In the genomic region with DNA sequence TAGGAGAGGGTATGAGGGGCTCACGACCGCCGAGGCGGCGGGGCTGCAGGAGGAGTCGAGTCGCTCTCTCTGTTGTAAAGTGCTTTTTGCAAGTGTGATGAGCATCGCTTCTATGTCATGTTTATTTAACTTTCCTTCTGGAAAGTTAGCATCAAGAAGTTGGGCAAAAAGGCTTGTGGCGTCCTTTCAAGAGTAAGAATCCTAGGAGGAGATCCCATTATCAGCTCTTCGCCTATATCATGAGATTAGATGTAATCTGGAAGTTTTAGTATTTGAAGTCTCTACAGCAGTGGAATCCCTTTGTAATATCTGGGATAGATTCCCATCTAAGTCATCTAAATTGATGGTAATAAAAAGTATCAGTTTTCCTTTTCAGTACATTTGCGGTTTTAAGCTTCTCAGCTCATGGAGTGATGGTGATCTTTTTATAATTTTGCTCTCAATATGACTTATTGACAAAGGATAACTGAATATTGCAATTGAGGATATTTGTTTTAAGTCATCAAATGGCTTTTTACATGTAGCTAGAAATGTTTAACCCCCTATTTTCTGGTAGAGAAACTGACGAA, we compare ENCODE assay signal across 8 cellular contexts. TPM values are rescaled to one million over a fixed set of nuclear protein-coding genes. Genes with fewer than 3 reads are reported as not detected.
DNase-seq lines count a peak whose midpoint lies in the region; ATAC-seq, FAIRE-seq and TF ChIP-seq lines count a peak whose summit lies in the region.

No MANE protein-coding gene starts in this region.

- H3K27ac ChIP-seq in SK-N-SH (ENCODE audit: low read depth in 2 of 2, low read length in 1 of 2), result peak overlapping the region; percentile 78 to 96

- peak overlapping the region; percentile 81 for H2AFZ ChIP-seq in SK-N-SH (ENCODE audit: low read depth)

- H3K4me3 ChIP-seq in SK-N-SH (ENCODE audit: low read depth in 2 of 2, low read length in 1 of 2), result peak overlapping the region; percentile 66 to 99
- peak overlapping the region; percentile 89 for H3K4me3 ChIP-seq in retinal pigment epithelial cell (ENCODE audit: low read length)

- no peaks in the 10 kb centered on the region for H3K27me3 ChIP-seq in SK-N-SH (ENCODE audit: insufficient read depth)

- no peak for TF ChIP-seq EP300 in SK-N-SH (IDR thresholded peaks at IDR 0.05; ENCODE audit: borderline replicate concordance in 1 of 2, low read depth in 1 of 2, low read length in 1 of 2)

- no peak for TF ChIP-seq CTCF in SK-N-SH (IDR thresholded peaks at IDR 0.05)
- no peak for TF ChIP-seq CTCF in retinal pigment epithelial cell (conservative IDR thresholded peaks at IDR 0.05; ENCODE audit: low read depth, low read length)

- no peaks in the 10 kb centered on the region for H3K36me3 ChIP-seq in SK-N-SH (replicated peaks in 1 of 2; ENCODE audit: control insufficient read depth in 1 of 2, insufficient read depth in 2 of 2, low read length in 1 of 2)

- H4K20me1 ChIP-seq in SK-N-SH (ENCODE audit: insufficient read depth), result peaks cover 9% of the 10 kb centered on the region; the same call in 1 of the 2 replicates

- no peaks in the 10 kb centered on the region for H3K9me3 ChIP-seq in SK-N-SH

- H3K4me2 ChIP-seq in SK-N-SH, result peak overlapping the region; percentile 97

- WGBS in SK-N-SH (ENCODE audit: low lambda C conversion rate), result 9% methylated on average over 12 of the region's 12 CpGs

- CTCF ChIA-PET in SK-N-SH (lab: Yijun Ruan, JAX), result interaction anchor here (0.6 to 4.7 kb wide), 9 partner anchors 10 to 157 kb away, joined by 3 to 23 read pairs (median 4); no protein-coding TSS in a partner anchor

- no peak for ATAC-seq in HG02610 (IDR thresholded peaks at IDR 0.05; ENCODE audit: unreplicated experiment)
- no peak for ATAC-seq in GM19467 (IDR thresholded peaks at IDR 0.05; ENCODE audit: unreplicated experiment)
- ATAC-seq in HG03097 (IDR thresholded peaks at IDR 0.05; ENCODE audit: low FRiP score, unreplicated experiment), result no peak
- no peak for ATAC-seq in HG02981 (IDR thresholded peaks at IDR 0.05; ENCODE audit: unreplicated experiment)

- peak overlapping the region; percentile 88 for H3K9ac ChIP-seq in SK-N-SH

- TF ChIP-seq RAD21 in SK-N-SH (IDR thresholded peaks at IDR 0.05; ENCODE audit: low read length), result no peak

- peak; percentile 31 for FAIRE-seq in GM12891 (lab: Jason Lieb, UNC)

- H3F3A ChIP-seq in SK-N-SH (replicated peaks; ENCODE audit: insufficient read depth), result peaks cover 17% of the 10 kb centered on the region

- H3K9me2 ChIP-seq in SK-N-SH, result no peaks in the 10 kb centered on the region

- TF ChIP-seq POLR2A in GM12891 (IDR thresholded peaks at IDR 0.05; ENCODE audit: low read depth, low read length), result no peak

- H3K4me1 ChIP-seq in SK-N-SH (ENCODE audit: control insufficient read depth in 1 of 2, insufficient read depth in 2 of 2, low read depth in 1 of 2, low read length in 1 of 2), result peaks cover 10 to 23% of the 10 kb centered on the region in 2 experiments; a peak in 3 of 4 replicates

- POLR2A ChIA-PET in SK-N-SH (lab: Yijun Ruan, JAX), result no interaction called here

- DNase-seq in GM12891 (ENCODE audit: insufficient read length, low spot score) (no peak), SK-N-SH (no peak), fibroblast of peridontal ligament (ENCODE audit: extremely low read depth) (peak; percentile 33), retinal pigment epithelial cell (ENCODE audit: low read depth) (no peak)

- H3K79me2 ChIP-seq in SK-N-SH (ENCODE audit: insufficient read depth), result peaks cover 58% of the 10 kb centered on the region

TF ChIP-seq in GM12891, 5 proteins besides CTCF, POLR2A, EP300 and RAD21:
- TF ChIP-seq SPI1 (IDR thresholded peaks at IDR 0.05; ENCODE audit: low read depth, low read length) (no peak), POLR2AphosphoS5 (IDR thresholded peaks at IDR 0.05; ENCODE audit: low read depth, low read length) (no peak; the same call in 1 of the 2 replicates), PAX5 (IDR thresholded peaks at IDR 0.05; ENCODE audit: insufficient read depth, low read length, severe bottlenecking) (no peak), TAF1 (IDR thresholded peaks at IDR 0.05; ENCODE audit: low read depth, low read length) (no peak), POU2F2 (IDR thresholded peaks at IDR 0.05; ENCODE audit: low read depth, low read length) (no peak)

TF ChIP-seq in SK-N-SH, 30 proteins besides CTCF, POLR2A, EP300 and RAD21:
- TF ChIP-seq JUND (IDR thresholded peaks at IDR 0.05) (no peak), MXI1 (IDR thresholded peaks at IDR 0.05; ENCODE audit: low read depth, low read length) (no peak), NFIC (IDR thresholded peaks at IDR 0.05; ENCODE audit: borderline replicate concordance) (no peak; the same call in 1 of the 2 replicates), RXRA (IDR thresholded peaks at IDR 0.05; ENCODE audit: borderline replicate concordance, low read depth) (no peak), EZH2phosphoT487 (IDR thresholded peaks at IDR 0.05; ENCODE audit: borderline replicate concordance, low read depth) (no peak), TAF1 (IDR thresholded peaks at IDR 0.05; ENCODE audit: borderline replicate concordance, low read depth, low read length) (no peak), FOSL2 (IDR thresholded peaks at IDR 0.05; ENCODE audit: borderline replicate concordance, low read depth) (no peak), NRF1 (IDR thresholded peaks at IDR 0.05; ENCODE audit: low read depth, low read length) (no peak), GATA2 (CRISPR knock-in tag; IDR thresholded peaks at IDR 0.05) (no peak), RCOR1 (IDR thresholded peaks at IDR 0.05; ENCODE audit: low read length) (no peak), TCF12 (IDR thresholded peaks at IDR 0.05) (no peak), TEAD4 (IDR thresholded peaks at IDR 0.05; ENCODE audit: borderline replicate concordance, insufficient read depth) (no peak), SMC3 (IDR thresholded peaks at IDR 0.05; ENCODE audit: low read depth, low read length) (no peak), FOXM1 (IDR thresholded peaks at IDR 0.05; ENCODE audit: low read depth) (no peak), ELF1 (IDR thresholded peaks at IDR 0.05) (no peak)
- TF ChIP-seq, protein P1, sequence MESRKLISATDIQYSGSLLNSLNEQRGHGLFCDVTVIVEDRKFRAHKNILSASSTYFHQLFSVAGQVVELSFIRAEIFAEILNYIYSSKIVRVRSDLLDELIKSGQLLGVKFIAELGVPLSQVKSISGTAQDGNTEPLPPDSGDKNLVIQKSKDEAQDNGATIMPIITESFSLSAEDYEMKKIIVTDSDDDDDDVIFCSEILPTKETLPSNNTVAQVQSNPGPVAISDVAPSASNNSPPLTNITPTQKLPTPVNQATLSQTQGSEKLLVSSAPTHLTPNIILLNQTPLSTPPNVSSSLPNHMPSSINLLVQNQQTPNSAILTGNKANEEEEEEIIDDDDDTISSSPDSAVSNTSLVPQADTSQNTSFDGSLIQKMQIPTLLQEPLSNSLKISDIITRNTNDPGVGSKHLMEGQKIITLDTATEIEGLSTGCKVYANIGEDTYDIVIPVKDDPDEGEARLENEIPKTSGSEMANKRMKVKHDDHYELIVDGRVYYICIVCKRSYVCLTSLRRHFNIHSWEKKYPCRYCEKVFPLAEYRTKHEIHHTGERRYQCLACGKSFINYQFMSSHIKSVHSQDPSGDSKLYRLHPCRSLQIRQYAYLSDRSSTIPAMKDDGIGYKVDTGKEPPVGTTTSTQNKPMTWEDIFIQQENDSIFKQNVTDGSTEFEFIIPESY (IDR thresholded peaks at IDR 0.05; ENCODE audit: borderline replicate concordance, low read depth), result no peak
- TF ChIP-seq, protein P2, sequence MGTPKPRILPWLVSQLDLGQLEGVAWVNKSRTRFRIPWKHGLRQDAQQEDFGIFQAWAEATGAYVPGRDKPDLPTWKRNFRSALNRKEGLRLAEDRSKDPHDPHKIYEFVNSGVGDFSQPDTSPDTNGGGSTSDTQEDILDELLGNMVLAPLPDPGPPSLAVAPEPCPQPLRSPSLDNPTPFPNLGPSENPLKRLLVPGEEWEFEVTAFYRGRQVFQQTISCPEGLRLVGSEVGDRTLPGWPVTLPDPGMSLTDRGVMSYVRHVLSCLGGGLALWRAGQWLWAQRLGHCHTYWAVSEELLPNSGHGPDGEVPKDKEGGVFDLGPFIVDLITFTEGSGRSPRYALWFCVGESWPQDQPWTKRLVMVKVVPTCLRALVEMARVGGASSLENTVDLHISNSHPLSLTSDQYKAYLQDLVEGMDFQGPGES (IDR thresholded peaks at IDR 0.05; ENCODE audit: low read depth, low read length), result no peak
- TF ChIP-seq, protein P3, sequence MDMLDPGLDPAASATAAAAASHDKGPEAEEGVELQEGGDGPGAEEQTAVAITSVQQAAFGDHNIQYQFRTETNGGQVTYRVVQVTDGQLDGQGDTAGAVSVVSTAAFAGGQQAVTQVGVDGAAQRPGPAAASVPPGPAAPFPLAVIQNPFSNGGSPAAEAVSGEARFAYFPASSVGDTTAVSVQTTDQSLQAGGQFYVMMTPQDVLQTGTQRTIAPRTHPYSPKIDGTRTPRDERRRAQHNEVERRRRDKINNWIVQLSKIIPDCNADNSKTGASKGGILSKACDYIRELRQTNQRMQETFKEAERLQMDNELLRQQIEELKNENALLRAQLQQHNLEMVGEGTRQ (IDR thresholded peaks at IDR 0.05; ENCODE audit: borderline replicate concordance, low read depth, low read length), result no peak

RNA-seq across cellular contexts. Expression of a gene that starts 1.7 kb away (rescaled TPM):
- 16.5 TPM for polyA plus RNA-seq in GM12891 (2012; ENCODE audit: low read depth, missing spikeins)
- 14.8 and 20.0 TPM in 2 replicates for polyA plus RNA-seq in SK-N-SH (2012; rRNA removed)
- 22.1 and 24.6 TPM in 2 replicates for polyA plus RNA-seq in SK-N-SH (2012; cell fraction: cytosol; rRNA removed)
- 9.7 and 28.0 TPM in 2 replicates for polyA plus RNA-seq in SK-N-SH (2012; cell fraction: nucleus; rRNA removed)
